Comparison of ENCODE assay signal across 10 cellular contexts in genomic region chr1:98049370-98050115, GRCh38.
DNase-seq lines count a peak whose midpoint lies in the region; ATAC-seq, FAIRE-seq and TF ChIP-seq lines count a peak whose summit lies in the region.
"Had no signal": no experiment of that assay in that cellular context is flagged by ENCODE, and none has a peak within 500 bp of the region (broad histone marks: within the 10 kb centered on the region; RNA-seq: fewer than 3 reads in every experiment).

No MANE protein-coding gene starts in this region.

- H3K4me1 ChIP-seq in HUES6 (ENCODE audit: control insufficient read depth, insufficient read depth, low read length) = peaks cover 16% of the 10 kb centered on the region
- H3K4me1 ChIP-seq in effector memory CD4-positive, alpha-beta T cell (ENCODE audit: control insufficient read depth, insufficient read depth, low read length, poor library complexity, severe bottlenecking) = peaks cover 36% of the 10 kb centered on the region

- no peak overlapping the region for H3K9ac ChIP-seq in HUES6 (ENCODE audit: low read length)

- no peaks in the 10 kb centered on the region for H3K36me3 ChIP-seq in HUES6 (ENCODE audit: control insufficient read depth, insufficient read depth, low read length)
- H3K36me3 ChIP-seq in effector memory CD4-positive, alpha-beta T cell (ENCODE audit: control insufficient read depth, insufficient read depth, low read length) = no peaks in the 10 kb centered on the region
- H3K36me3 ChIP-seq: ovary had no signal

- H3K9me3 Mint-ChIP-seq in brain (peaks cover 0 to 9% (median under 1%) of the 10 kb centered on the region in 5 experiments), nephron progenitor cell (no peaks in the 10 kb centered on the region)

- H3K36me3 Mint-ChIP-seq in brain (peaks cover 2% of the 10 kb centered on the region), nephron progenitor cell (ENCODE audit: low read depth) (no peaks in the 10 kb centered on the region)

- H3K27me3 Mint-ChIP-seq in brain (peaks cover 58% of the 10 kb centered on the region), nephron progenitor cell (ENCODE audit: low read depth, poor library complexity) (peaks cover 97% of the 10 kb centered on the region)

- ATAC-seq in GM21717 (IDR thresholded peaks at IDR 0.05; ENCODE audit: unreplicated experiment) (no peak), esophagus mucosa (no peak)

- H3K4me1 Mint-ChIP-seq in brain = peaks cover 58% of the 10 kb centered on the region
- H3K4me1 Mint-ChIP-seq in nephron progenitor cell = peaks cover 36% of the 10 kb centered on the region

- FAIRE-seq in D721Med (lab: Jason Lieb, UNC) = peak; percentile 79

- H3K27me3 ChIP-seq in HUES6 (ENCODE audit: control insufficient read depth, insufficient read depth, low read length) = peaks cover 94% of the 10 kb centered on the region
- peaks cover 65% of the 10 kb centered on the region for H3K27me3 ChIP-seq in effector memory CD4-positive, alpha-beta T cell (replicated peaks; ENCODE audit: control insufficient read depth, insufficient read depth, low read length, poor library complexity, severe bottlenecking)
- H3K27me3 ChIP-seq: ovary had no signal

- DNase-seq in D721Med (ENCODE audit: insufficient read length, low spot score) (no peak), nephron progenitor cell (peak; percentile 49), amniotic stem cell (lab: John Stamatoyannopoulos, UW) (no peak)
- DNase-seq in effector memory CD4-positive, alpha-beta T cell = no peak
- DNase-seq: NCI-H187 treated with DMSO at 0.1 percent for 48 hours, ovary had no signal

- no peaks in the 10 kb centered on the region for H3K9me3 ChIP-seq in HUES6 (ENCODE audit: control insufficient read depth, insufficient read depth, low read depth, low read length)
- no peaks in the 10 kb centered on the region for H3K9me3 ChIP-seq in effector memory CD4-positive, alpha-beta T cell (ENCODE audit: control insufficient read depth, low read length)
- H3K9me3 ChIP-seq: ovary had no signal

- H3K27ac ChIP-seq in HUES6 (ENCODE audit: low read depth, low read length) = no peak overlapping the region
- no peak overlapping the region for H3K27ac ChIP-seq in effector memory CD4-positive, alpha-beta T cell (ENCODE audit: insufficient read depth, low read length, poor library complexity, severe bottlenecking)
- H3K27ac ChIP-seq: ovary had no signal

- H3K4me3 ChIP-seq in HUES6 (ENCODE audit: low read depth, low read length) = peak overlapping the region; percentile 49
- no peak overlapping the region for H3K4me3 ChIP-seq in effector memory CD4-positive, alpha-beta T cell (ENCODE audit: insufficient read depth, low read depth, low read length, poor library complexity, severe bottlenecking)
- H3K4me3 ChIP-seq: ovary had no signal

- H3K27ac Mint-ChIP-seq in brain (peak overlapping the region; percentile 86 to 100 (median 95)), nephron progenitor cell (peak overlapping the region; percentile 11)

- TF ChIP-seq CTCF in D721Med (IDR thresholded peaks at IDR 0.05; ENCODE audit: insufficient read depth, missing control alignments) (no peak), brain (conservative IDR thresholded peaks at IDR 0.05) (no peak), nephron progenitor cell (IDR thresholded peaks at IDR 0.05) (no peak)

- H3K4me3 Mint-ChIP-seq in brain (peak overlapping the region; percentile 86 to 96 (median 88)), nephron progenitor cell (peak overlapping the region; percentile 44)
